ENCODE assay signal across 9 cellular contexts in the genomic region with DNA sequence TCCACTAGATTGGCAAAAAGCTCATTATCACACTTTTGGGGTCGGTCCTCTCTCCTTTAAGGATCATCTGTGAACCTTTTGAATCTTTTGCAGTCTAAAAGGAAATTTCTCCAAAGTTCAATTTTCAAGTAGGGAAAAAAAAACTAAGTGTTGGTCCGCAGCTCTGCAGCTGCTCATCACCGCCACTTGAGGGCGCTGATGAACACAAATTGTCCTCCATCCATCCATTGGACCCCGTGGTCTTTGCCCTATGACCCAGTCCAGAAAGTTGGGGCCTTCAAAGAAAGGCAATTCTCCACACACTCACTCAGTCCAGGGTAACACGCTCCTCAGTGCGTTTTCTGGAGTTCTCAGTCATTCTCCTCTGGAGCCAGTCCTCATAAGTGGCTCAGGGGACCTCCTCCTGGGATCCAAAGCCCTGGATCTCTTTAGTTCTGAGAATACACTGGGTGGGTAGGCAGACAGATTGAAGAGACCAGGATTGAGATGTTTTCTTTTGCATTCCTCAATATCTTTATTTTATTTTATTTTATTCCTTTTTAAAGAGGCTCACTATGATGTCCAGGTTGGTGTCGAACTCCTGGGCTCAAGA.
A peak's percentile ranks its signal among the peaks of the same experiment; 100 is the strongest.
DNase-seq lines count a peak whose midpoint lies in the region; ATAC-seq, FAIRE-seq and TF ChIP-seq lines count a peak whose summit lies in the region.
"Had no signal": no experiment of that assay in that cellular context is flagged by ENCODE, and none has a peak within 500 bp of the region (broad histone marks: within the 10 kb centered on the region; RNA-seq: fewer than 3 reads in every experiment).

No MANE protein-coding gene starts in this region.

- peak; percentile 61 for FAIRE-seq in GM12891 (lab: Jason Lieb, UNC)

- ATAC-seq in aorta (ENCODE audit: low FRiP score) (no peak), left colon (no peak)

- no peak for DNase-seq in AG04450 (ENCODE audit: low read depth, low spot score)
- peak; percentile 35 for DNase-seq in GM12891 (ENCODE audit: insufficient read length, low spot score)
- peak; percentile 56 for DNase-seq in SK-MEL-5 (ENCODE audit: low read depth, low spot score)
- DNase-seq in iPS DF 4.7 (ENCODE audit: extremely low read depth, low spot score) = peak; percentile 28
- no peak for DNase-seq in aorta
- no peak for DNase-seq in left colon
- DNase-seq in activated effector memory CD4-positive, alpha-beta T cell treated with Interleukin-2 at 50 U/mL for 16 hours = no peak
- DNase-seq in stimulated activated naive CD4-positive, alpha-beta T cell treated with Interleukin-2 at 50 U/mL for 16 hours (lab: John Stamatoyannopoulos, UW) = no peak
- DNase-seq: NCI-H1105 had no signal

- H3K4me3 ChIP-seq in AG04450 (ENCODE audit: low read depth, low read length) (no peak overlapping the region), aorta (ENCODE audit: low read length in 2 of 2) (no peak overlapping the region)

- no peak overlapping the region for H3K27ac ChIP-seq in AG04450 (ENCODE audit: low read depth, low read length)
- no peak overlapping the region for H3K27ac ChIP-seq in aorta (ENCODE audit: low read depth in 1 of 2, low read length in 2 of 2)

- no peak for TF ChIP-seq POLR2A in GM12891 (IDR thresholded peaks at IDR 0.05; ENCODE audit: low read depth, low read length)

- H3K27me3 ChIP-seq in AG04450 (ENCODE audit: control insufficient read depth, insufficient read depth, low read length) (no peaks in the 10 kb centered on the region), aorta (ENCODE audit: control insufficient read depth in 1 of 2, insufficient read depth in 2 of 2, low read length in 1 of 2) (no peaks in the 10 kb centered on the region)

- WGBS in aorta, 2 donors = 47 to 49% methylated on average over 8 of the region's 8 CpGs

- POLR2A ChIA-PET in AG04450 (lab: Yijun Ruan, JAX) = no interaction called here

- CTCF ChIA-PET in AG04450 (lab: Charles Lee) = interaction anchor here (0.8 to 1.7 kb wide), 2 partner anchors 9 to 1206 kb away, joined by 3 to 7 read pairs; no protein-coding TSS in a partner anchor

- H3K9me3 ChIP-seq in AG04450 (ENCODE audit: control insufficient read depth, insufficient read depth, low read length) (peaks cover 13% of the 10 kb centered on the region), aorta (ENCODE audit: control insufficient read depth, low read length) (no peaks in the 10 kb centered on the region)

- in situ Hi-C loops in SK-MEL-5 (cut with HindIII; ENCODE audit: low pct_unique_long_range_greater_than_20kb, low sequenced_read_pairs) = no loop called here

- intact Hi-C loops in aorta (cut with DNase I) = no loop called here
- intact Hi-C loops in left colon (cut with DNase I, micrococcal nuclease) = no loop called here

- H3K4me1 ChIP-seq in aorta (ENCODE audit: control insufficient read depth in 1 of 2, insufficient read depth in 2 of 2, low read length in 2 of 2) = no peaks in the 10 kb centered on the region

- TF ChIP-seq CTCF in AG04450 (IDR thresholded peaks at IDR 0.05; ENCODE audit: low read depth, low read length) = peak; percentile 29

- H3K36me3 ChIP-seq in aorta (ENCODE audit: control insufficient read depth in 1 of 2, insufficient read depth in 2 of 2, low read length in 1 of 2) = no peaks in the 10 kb centered on the region

TF ChIP-seq in GM12891, 5 proteins besides CTCF, POLR2A, EP300 and RAD21:
- TF ChIP-seq SPI1 (IDR thresholded peaks at IDR 0.05; ENCODE audit: low read depth, low read length) = no peak
- TF ChIP-seq TAF1 (IDR thresholded peaks at IDR 0.05; ENCODE audit: low read depth, low read length) = no peak
- no peak for TF ChIP-seq POU2F2 (IDR thresholded peaks at IDR 0.05; ENCODE audit: low read depth, low read length)

Comparison
In these comparisons a context has a peak if more than half of its experiments do, and no peak if none do; other contexts are left out.
1. DNase-seq: peak in GM12891 (single experiment), SK-MEL-5 (single experiment) and iPS DF 4.7 (single experiment); none in AG04450 (single experiment), aorta (0 of 2), left colon (0 of 2), activated effector memory CD4-positive, alpha-beta T cell treated with Interleukin-2 at 50 U/mL for 16 hours (single experiment) and stimulated activated naive CD4-positive, alpha-beta T cell treated with Interleukin-2 at 50 U/mL for 16 hours (single experiment).